ENCODE assay signal across 7 cellular contexts in genomic region chr20:63009044-63009961, GRCh38. TPM values are rescaled to one million over a fixed set of nuclear protein-coding genes. Genes with fewer than 3 reads are reported as not detected.
DNase-seq lines count a peak whose midpoint lies in the region; ATAC-seq and TF ChIP-seq lines count a peak whose summit lies in the region.

No MANE protein-coding gene starts in this region.

- 7 to 33% (median 9%) methylated on average over 9 to 54 of the region's 54 CpGs for WGBS in spleen, 5 donors

- peak overlapping the region in 2 of 8 donors; percentile 16 to 36 for H3K27ac ChIP-seq in spleen

- peaks cover 21% of the 10 kb centered on the region for H3K4me1 Mint-ChIP-seq in T-helper 17 cell

- in situ Hi-C loops in GM13977 (cut with MboI; ENCODE audit: low pct_unique_long_range_greater_than_20kb, low sequenced_read_pairs, unreplicated experiment) = no loop called here

- H3K36me3 Mint-ChIP-seq in T-helper 17 cell (ENCODE audit: low read depth) = no peaks in the 10 kb centered on the region

- H3K27me3 Mint-ChIP-seq in T-helper 17 cell = peaks cover 34% of the 10 kb centered on the region

- H3K27me3 ChIP-seq in spleen (replicated peaks in 1 of 7) = peaks cover 29 to 100% (median 87%) of the 10 kb centered on the region in 7 donors

- H3K4me1 ChIP-seq in spleen = peaks cover 18 to 61% (median 54%) of the 10 kb centered on the region in 6 donors

- intact Hi-C loops in spleen (cut with DNase I; ENCODE audit: low total_unique reads) = loop anchor here (2.0 to 10.0 kb wide), 2 partner anchors 37 to 115 kb away; no protein-coding TSS in a partner anchor

- H3K4me3 ChIP-seq in NB4 (ENCODE audit: low read depth, low read length) = no peak overlapping the region
- peak overlapping the region in 3 of 8 donors; percentile 11 to 60 (median 25) for H3K4me3 ChIP-seq in spleen

- TF ChIP-seq CTCF in GM13977 (IDR thresholded peaks at IDR 0.05; ENCODE audit: extremely low read depth, insufficient read depth, missing control alignments) = peak; percentile 97
- TF ChIP-seq CTCF in NB4 (IDR thresholded peaks at IDR 0.05; ENCODE audit: low read depth, low read length) = peak; percentile 90
- TF ChIP-seq CTCF in spleen (IDR thresholded peaks at IDR 0.05 in 8 of 11, conservative IDR thresholded peaks at IDR 0.05 in 3 of 11) = peak; percentile 80 to 97 (median 95)

- no peaks in the 10 kb centered on the region for H3K36me3 ChIP-seq in spleen

- peak overlapping the region; percentile 60 for H3K27ac Mint-ChIP-seq in T-helper 17 cell

- TF ChIP-seq POLR2A in NB4 (IDR thresholded peaks at IDR 0.05; ENCODE audit: extremely low read depth, insufficient read length) = no peak
- no peak for TF ChIP-seq POLR2A in spleen (IDR thresholded peaks at IDR 0.05)

- ATAC-seq in HG02571 (IDR thresholded peaks at IDR 0.05; ENCODE audit: unreplicated experiment) (peak; percentile 41), T-helper 17 cell (peak; percentile 73)

- H3K9me3 ChIP-seq in T-helper 17 cell (ENCODE audit: control insufficient read depth, low read length, poor library complexity, severe bottlenecking) = peaks cover 3% of the 10 kb centered on the region
- H3K9me3 ChIP-seq in spleen = peaks cover 0 to 20% (median 17%) of the 10 kb centered on the region in 8 donors

- peak overlapping the region; percentile 94 for H3K4me3 Mint-ChIP-seq in T-helper 17 cell

- DNase-seq in GM13977 (ENCODE audit: low spot score) (peak; percentile 98), NB4 (ENCODE audit: low read depth) (peak; percentile 85), T-helper 17 cell (peak; percentile 71 to 87 (median 72)), amniotic epithelial cell (ENCODE audit: low read depth) (peak; percentile 25), hepatic stellate cell (ENCODE audit: low spot score) (peak; percentile 93), spleen (peak; percentile 94)

RNA-seq across cellular contexts. Expression of gene BHLHE23, which starts 2.5 kb away (rescaled TPM):
- not detected for total RNA-seq in T-helper 17 cell
- total RNA-seq in spleen = not detected
- not detected for polyA plus RNA-seq in spleen

RNA-seq across cellular contexts. Expression of gene SLC17A9, which starts 56.8 kb away (rescaled TPM):
- total RNA-seq in T-helper 17 cell (1 to 10 TPM in 1 of 2 donors, under 1 TPM in 1; 0.89 to 2.4 TPM), spleen (10 to 100 TPM; 18.8 to 41.9 (median 31.4) TPM)
- 10 to 100 TPM; 34.4 to 95.3 (median 41.5) TPM for polyA plus RNA-seq in spleen

Comparison
In these comparisons a context has a peak if more than half of its experiments do, and no peak if none do; other contexts are left out.
1. DNase-seq: peak in every context shown above with its lines; median percentile 98 in GM13977; 94 in spleen; 93 in hepatic stellate cell; 85 in NB4; 72 in T-helper 17 cell; 25 in amniotic epithelial cell.
2. RNA of gene SLC17A9, which starts 56.8 kb away (total RNA-seq): 18.8 to 41.9 TPM in spleen; 0.89 to 2.4 TPM in T-helper 17 cell; every median in the first group is over 4 times any median in the second.
3. Peak in every context shown above with its lines, with median percentiles within 50 percentile points of each other: CTCF ChIP-seq.